Comparison of ENCODE assay signal across 12 cellular contexts in the genomic region with DNA sequence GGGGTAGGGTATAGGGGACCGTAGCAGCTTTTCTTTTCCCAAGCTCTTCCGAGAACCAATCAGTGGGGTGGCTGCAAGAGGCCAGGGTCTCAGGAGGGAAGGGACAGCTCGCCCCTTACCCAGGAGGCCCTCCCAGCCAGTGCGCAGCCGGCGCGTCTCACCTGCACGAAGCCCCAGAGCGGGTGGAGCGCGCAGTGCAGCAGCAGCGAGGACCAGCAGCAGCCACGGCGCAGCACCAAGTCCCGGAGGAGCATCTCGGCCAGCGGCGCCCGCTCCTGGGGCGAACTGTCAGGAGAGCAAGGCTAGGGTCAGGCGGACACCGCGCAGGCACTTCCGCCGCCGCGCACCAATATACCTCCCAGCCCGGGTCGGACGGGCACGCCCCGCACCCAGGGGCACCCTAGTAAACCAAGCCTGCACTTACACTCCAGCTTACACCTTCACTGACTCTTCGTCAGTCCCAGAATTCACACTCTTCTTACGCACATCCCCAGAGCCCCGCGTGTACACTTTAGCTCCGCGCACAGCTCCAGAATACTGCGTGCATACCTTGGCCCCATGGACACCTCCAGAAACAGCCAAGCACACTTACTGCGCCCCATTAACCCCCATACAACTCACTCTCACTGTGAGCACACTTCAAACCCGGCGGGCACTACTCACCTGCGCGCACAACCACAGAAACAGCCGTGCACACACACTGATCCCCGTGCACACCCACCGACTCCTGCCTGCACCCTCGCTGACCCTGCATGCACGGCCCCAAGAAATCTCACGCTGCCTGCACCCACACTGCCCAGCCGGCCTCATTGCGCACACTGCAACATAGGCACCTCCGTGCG. TPM values are rescaled to one million over a fixed set of nuclear protein-coding genes. Genes with fewer than 3 reads are reported as not detected.
DNase-seq lines count a peak whose midpoint lies in the region; ATAC-seq and TF ChIP-seq lines count a peak whose summit lies in the region.
"Had no signal": no experiment of that assay in that cellular context is flagged by ENCODE, and none has a peak within 500 bp of the region (broad histone marks: within the 10 kb centered on the region; RNA-seq: fewer than 3 reads in every experiment).

No MANE protein-coding gene starts in this region.

- no peak overlapping the region for H3K4me3 Mint-ChIP-seq in activated naive CD8-positive, alpha-beta T cell treated with anti-CD3 and anti-CD28 coated beads for 36 hours
- H3K4me3 Mint-ChIP-seq in activated naive CD8-positive, alpha-beta T cell treated with anti-CD3 and anti-CD28 coated beads, Interleukin-2, amount 50 U/mL, for 24 hours = no peak overlapping the region
- H3K4me3 Mint-ChIP-seq in naive thymus-derived CD4-positive, alpha-beta T cell = no peak overlapping the region

- H3K36me3 ChIP-seq in esophagus squamous epithelium (no peaks in the 10 kb centered on the region), upper lobe of left lung (no peaks in the 10 kb centered on the region)
- H3K36me3 ChIP-seq in naive thymus-derived CD4-positive, alpha-beta T cell (ENCODE audit: control insufficient read depth in 2 of 3, insufficient read depth in 3 of 3, low read length in 3 of 3) = no peaks in the 10 kb centered on the region
- H3K36me3 ChIP-seq: brain microvascular endothelial cell had no signal

- H3K27me3 Mint-ChIP-seq in activated naive CD8-positive, alpha-beta T cell treated with anti-CD3 and anti-CD28 coated beads for 36 hours = peaks cover 53% of the 10 kb centered on the region
- peaks cover 54% of the 10 kb centered on the region for H3K27me3 Mint-ChIP-seq in activated naive CD8-positive, alpha-beta T cell treated with anti-CD3 and anti-CD28 coated beads, Interleukin-2, amount 50 U/mL, for 24 hours
- H3K27me3 Mint-ChIP-seq in naive thymus-derived CD4-positive, alpha-beta T cell = peaks cover 55 to 75% (median 66%) of the 10 kb centered on the region in 5 donors

- no peak for TF ChIP-seq CTCF in esophagus squamous epithelium (IDR thresholded peaks at IDR 0.05)
- no peak for TF ChIP-seq CTCF in upper lobe of left lung (IDR thresholded peaks at IDR 0.05)

- peak; percentile 1 for DNase-seq in activated naive CD8-positive, alpha-beta T cell treated with anti-CD3 and anti-CD28 coated beads for 36 hours
- no peak for DNase-seq in activated naive CD8-positive, alpha-beta T cell treated with anti-CD3 and anti-CD28 coated beads, Interleukin-2, amount 50 U/mL, for 24 hours
- DNase-seq in esophagus squamous epithelium (lab: John Stamatoyannopoulos, UW) (no peak), upper lobe of left lung (peak in 1 of 2 donors; percentile 84), mucosa of gallbladder (ENCODE audit: low spot score) (no peak)
- DNase-seq in naive thymus-derived CD4-positive, alpha-beta T cell = no peak
- DNase-seq: brain microvascular endothelial cell, NCI-H526 treated with DMSO at 0.1 percent for 48 hours had no signal

- CTCF ChIA-PET in naive thymus-derived CD4-positive, alpha-beta T cell (lab: Charles Lee) = no interaction called here

- H3K4me1 Mint-ChIP-seq in activated naive CD8-positive, alpha-beta T cell treated with anti-CD3 and anti-CD28 coated beads for 36 hours = no peaks in the 10 kb centered on the region
- H3K4me1 Mint-ChIP-seq in activated naive CD8-positive, alpha-beta T cell treated with anti-CD3 and anti-CD28 coated beads, Interleukin-2, amount 50 U/mL, for 24 hours = no peaks in the 10 kb centered on the region
- peaks cover 0 to 10% (median 4%) of the 10 kb centered on the region in 7 donors for H3K4me1 Mint-ChIP-seq in naive thymus-derived CD4-positive, alpha-beta T cell

- POLR2A ChIA-PET in naive thymus-derived CD4-positive, alpha-beta T cell (lab: Charles Lee) = no interaction called here

- H3K4me3 ChIP-seq in esophagus squamous epithelium (peak overlapping the region; percentile 49 to 73 (median 56)), upper lobe of left lung (peak overlapping the region in 3 of 4 donors; percentile 41 to 48 (median 46))
- H3K4me3 ChIP-seq in naive thymus-derived CD4-positive, alpha-beta T cell (ENCODE audit: low read length) = no peak overlapping the region

- whole genome bisulfite sequencing in esophagus squamous epithelium, 2 donors = 42 to 46% methylated on average over 18 to 33 of the region's 54 CpGs
- WGBS in upper lobe of left lung, 2 donors = 8 to 11% methylated on average over 35 to 54 of the region's 54 CpGs

- peaks cover 0 to 43% (median 0%) of the 10 kb centered on the region in 4 donors for H3K27me3 ChIP-seq in esophagus squamous epithelium
- H3K27me3 ChIP-seq in naive thymus-derived CD4-positive, alpha-beta T cell (ENCODE audit: control insufficient read depth in 2 of 2, insufficient read depth in 2 of 2, low read length in 2 of 2) = no peaks in the 10 kb centered on the region
- peaks cover 0 to 21% (median 4%) of the 10 kb centered on the region in 4 donors for H3K27me3 ChIP-seq in upper lobe of left lung

- no peak for ATAC-seq in activated naive CD8-positive, alpha-beta T cell treated with anti-CD3 and anti-CD28 coated beads, Interleukin-2, amount 50 U/mL, for 24 hours
- ATAC-seq in naive thymus-derived CD4-positive, alpha-beta T cell = peak; percentile 14
- ATAC-seq in upper lobe of left lung (ENCODE audit: low FRiP score in 2 of 2) (no peak), GM19324 (IDR thresholded peaks at IDR 0.05; ENCODE audit: low FRiP score, unreplicated experiment) (no peak), GM18873 (IDR thresholded peaks at IDR 0.05; ENCODE audit: low FRiP score, unreplicated experiment) (no peak)

- intact Hi-C loops in esophagus squamous epithelium (cut with DNase I) = no loop called here
- intact Hi-C loops in naive thymus-derived CD4-positive, alpha-beta T cell (cut with micrococcal nuclease) = no loop called here

- H3K4me1 ChIP-seq in esophagus squamous epithelium = peaks cover 4 to 50% (median 10%) of the 10 kb centered on the region in 3 donors
- H3K4me1 ChIP-seq in naive thymus-derived CD4-positive, alpha-beta T cell (ENCODE audit: control insufficient read depth in 2 of 2, insufficient read depth in 2 of 2, low read length in 2 of 2) = no peaks in the 10 kb centered on the region
- peaks cover 0 to 22% (median 11%) of the 10 kb centered on the region in 4 donors for H3K4me1 ChIP-seq in upper lobe of left lung

- H3K9me3 ChIP-seq in esophagus squamous epithelium (no peaks in the 10 kb centered on the region), upper lobe of left lung (no peaks in the 10 kb centered on the region)
- no peaks in the 10 kb centered on the region for H3K9me3 ChIP-seq in naive thymus-derived CD4-positive, alpha-beta T cell (ENCODE audit: control insufficient read depth in 2 of 3, low read length in 3 of 3)

- TF ChIP-seq POLR2A in esophagus squamous epithelium (IDR thresholded peaks at IDR 0.05) = no peak
- no peak for TF ChIP-seq POLR2A in upper lobe of left lung (IDR thresholded peaks at IDR 0.05)

- H3K27ac ChIP-seq in esophagus squamous epithelium (peak overlapping the region; percentile 65 to 89 (median 80)), upper lobe of left lung (no peak overlapping the region)
- H3K27ac ChIP-seq in naive thymus-derived CD4-positive, alpha-beta T cell (ENCODE audit: low read depth, low read length) = no peak overlapping the region
- H3K27ac ChIP-seq: brain microvascular endothelial cell had no signal

- no peaks in the 10 kb centered on the region for H3K36me3 Mint-ChIP-seq in activated naive CD8-positive, alpha-beta T cell treated with anti-CD3 and anti-CD28 coated beads for 36 hours
- no peaks in the 10 kb centered on the region for H3K36me3 Mint-ChIP-seq in activated naive CD8-positive, alpha-beta T cell treated with anti-CD3 and anti-CD28 coated beads, Interleukin-2, amount 50 U/mL, for 24 hours (ENCODE audit: low read depth)
- H3K36me3 Mint-ChIP-seq in naive thymus-derived CD4-positive, alpha-beta T cell = peaks cover 0 to 4% (median 0%) of the 10 kb centered on the region in 5 donors

- TF ChIP-seq EP300 in upper lobe of left lung (IDR thresholded peaks at IDR 0.05) = no peak

- H3K9me3 Mint-ChIP-seq in activated naive CD8-positive, alpha-beta T cell treated with anti-CD3 and anti-CD28 coated beads for 36 hours = no peaks in the 10 kb centered on the region
- no peaks in the 10 kb centered on the region for H3K9me3 Mint-ChIP-seq in activated naive CD8-positive, alpha-beta T cell treated with anti-CD3 and anti-CD28 coated beads, Interleukin-2, amount 50 U/mL, for 24 hours
- H3K9me3 Mint-ChIP-seq in naive thymus-derived CD4-positive, alpha-beta T cell = peaks cover 0 to 2% (median 0%) of the 10 kb centered on the region in 11 donors

- no peak overlapping the region for H3K27ac Mint-ChIP-seq in activated naive CD8-positive, alpha-beta T cell treated with anti-CD3 and anti-CD28 coated beads for 36 hours
- no peak overlapping the region for H3K27ac Mint-ChIP-seq in activated naive CD8-positive, alpha-beta T cell treated with anti-CD3 and anti-CD28 coated beads, Interleukin-2, amount 50 U/mL, for 24 hours
- no peak overlapping the region for H3K27ac Mint-ChIP-seq in naive thymus-derived CD4-positive, alpha-beta T cell

RNA-seq across cellular contexts. Expression of gene PRIMA1, which starts 0.6 kb away (rescaled TPM):
- not detected for total RNA-seq in activated naive CD8-positive, alpha-beta T cell treated with anti-CD3 and anti-CD28 coated beads for 36 hours
- total RNA-seq in esophagus squamous epithelium (1 to 10 TPM; 1.0 to 5.0 (median 1.3) TPM), upper lobe of left lung (1 to 10 TPM in 2 of 6 donors, under 1 TPM in 4; under 0.01 to 1.8 (median 0.62) TPM), mucosa of gallbladder (5.0 TPM)
- total RNA-seq in naive thymus-derived CD4-positive, alpha-beta T cell = not detected
- not detected for polyA plus RNA-seq in naive thymus-derived CD4-positive, alpha-beta T cell
- total RNA-seq: A172, M059J had no signal

Comparison
In these comparisons a context has a peak if more than half of its experiments do, and no peak if none do; other contexts are left out.
1. H3K27ac ChIP-seq: peak in esophagus squamous epithelium (4 of 4); none in naive thymus-derived CD4-positive, alpha-beta T cell (single experiment) and upper lobe of left lung (0 of 4).